ENCODE assay signal across 22 cellular contexts in genomic region chr1:2580691-2581090, GRCh38. TPM values are rescaled to one million over a fixed set of nuclear protein-coding genes. Genes with fewer than 3 reads are reported as not detected.
DNase-seq lines count a peak whose midpoint lies in the region; ATAC-seq and TF ChIP-seq lines count a peak whose summit lies in the region.
"Had no signal": no experiment of that assay in that cellular context is flagged by ENCODE, and none has a peak within 500 bp of the region (broad histone marks: within the 10 kb centered on the region; RNA-seq: fewer than 3 reads in every experiment).

No MANE protein-coding gene starts in this region.

- peaks cover 99% of the 10 kb centered on the region for H3K4me1 ChIP-seq in BLaER1
- peaks cover 40 to 44% of the 10 kb centered on the region in 2 donors for H3K4me1 ChIP-seq in mucosa of rectum (ENCODE audit: control insufficient read depth in 2 of 2, insufficient read depth in 2 of 2, low read length in 2 of 2)

- POLR2A ChIA-PET in HEK293T (lab: Yijun Ruan, JAX): no interaction called here

- H3K9ac ChIP-seq in BLaER1 (no peak overlapping the region), mucosa of rectum (ENCODE audit: low read depth in 1 of 2, low read length in 2 of 2) (no peak overlapping the region)
- H3K9ac ChIP-seq: parathyroid adenoma had no signal

- DNase-seq in activated CD4-positive, alpha-beta T cell treated with anti-CD3 and anti-CD28 coated beads, Interleukin-2, amount 10 ng/mL, durations not matched to agents 24 days and 14 days: no peak
- DNase-seq in activated CD4-positive, alpha-beta T cell treated with anti-CD3 and anti-CD28 coated beads for 4 hours: no peak
- no peak for DNase-seq in HEK293T (ENCODE audit: extremely low spot score)
- no peak for DNase-seq in NCI-H774 (lab: John Stamatoyannopoulos, UW)
- no peak for DNase-seq in GM10266 (ENCODE audit: extremely low spot score)
- DNase-seq: activated effector memory CD4-positive, alpha-beta T cell treated with anti-CD3 and anti-CD28 coated beads, Interleukin-2, amount 50 U/mL, for 16 hours; cerebellar nuclear complex; effector CD8-positive, alpha-beta T cell; NCI-H1436 treated with DMSO at 0.1 percent for 48 hours; OCI-M1; T-helper 2 cell; uterus had no signal

- peaks cover 74% of the 10 kb centered on the region for H3K4me1 Mint-ChIP-seq in activated CD4-positive, alpha-beta T cell treated with anti-CD3 and anti-CD28 coated beads, Interleukin-2, amount 10 ng/mL, durations not matched to agents 24 days and 14 days
- H3K4me1 Mint-ChIP-seq in activated T-helper 17 cell treated with anti-CD3 and anti-CD28 coated beads, Interleukin-2, amount 50 U/mL, for 72 hours: peaks cover 46% of the 10 kb centered on the region

- H3K27ac ChIP-seq in BLaER1 (no peak overlapping the region), mucosa of rectum (ENCODE audit: low read depth in 2 of 2, low read length in 2 of 2) (peak overlapping the region; percentile 16 to 27)
- H3K27ac ChIP-seq: parathyroid adenoma, uterus had no signal

- ATAC-seq in activated T-helper 17 cell treated with anti-CD3 and anti-CD28 coated beads, Interleukin-2, amount 50 U/mL, for 72 hours (replicated peaks): no peak
- ATAC-seq: HCT116, WTC11 had no signal

- H3K9me3 ChIP-seq in BLaER1 (no peaks in the 10 kb centered on the region), mucosa of rectum (ENCODE audit: control insufficient read depth in 2 of 2, low read length in 2 of 2) (no peaks in the 10 kb centered on the region)
- H3K9me3 ChIP-seq: uterus had no signal

- no peaks in the 10 kb centered on the region for H3K27me3 Mint-ChIP-seq in activated CD4-positive, alpha-beta T cell treated with anti-CD3 and anti-CD28 coated beads, Interleukin-2, amount 10 ng/mL, durations not matched to agents 24 days and 14 days
- H3K27me3 Mint-ChIP-seq in activated T-helper 17 cell treated with anti-CD3 and anti-CD28 coated beads, Interleukin-2, amount 50 U/mL, for 72 hours: no peaks in the 10 kb centered on the region

- CTCF ChIA-PET in HEK293T (lab: Yijun Ruan, JAX): no interaction called here

- H4K20me1 ChIP-seq in BLaER1: no peaks in the 10 kb centered on the region

- H3K4me2 ChIP-seq in BLaER1: peak overlapping the region; percentile 98

- no peak overlapping the region for H3K4me3 ChIP-seq in BLaER1
- no peak overlapping the region for H3K4me3 ChIP-seq in mucosa of rectum (ENCODE audit: low read length in 2 of 2)
- H3K4me3 ChIP-seq: uterus had no signal

- H3K27ac Mint-ChIP-seq in activated CD4-positive, alpha-beta T cell treated with anti-CD3 and anti-CD28 coated beads, Interleukin-2, amount 10 ng/mL, durations not matched to agents 24 days and 14 days: peak overlapping the region; percentile 80
- peak overlapping the region; percentile 84 for H3K27ac Mint-ChIP-seq in activated T-helper 17 cell treated with anti-CD3 and anti-CD28 coated beads, Interleukin-2, amount 50 U/mL, for 72 hours
- H3K27ac Mint-ChIP-seq: WTC11 had no signal

- H3K36me3 ChIP-seq in BLaER1 (no peaks in the 10 kb centered on the region), mucosa of rectum (ENCODE audit: control insufficient read depth in 2 of 2, insufficient read depth in 2 of 2, low read length in 2 of 2) (no peaks in the 10 kb centered on the region)
- H3K36me3 ChIP-seq: uterus had no signal

- no peaks in the 10 kb centered on the region for H3K27me3 ChIP-seq in BLaER1
- no peaks in the 10 kb centered on the region for H3K27me3 ChIP-seq in mucosa of rectum (ENCODE audit: control insufficient read depth in 2 of 2, insufficient read depth in 2 of 2, low read length in 2 of 2)
- H3K27me3 ChIP-seq: uterus had no signal

- peak overlapping the region; percentile 49 for H3K4me3 Mint-ChIP-seq in activated CD4-positive, alpha-beta T cell treated with anti-CD3 and anti-CD28 coated beads, Interleukin-2, amount 10 ng/mL, durations not matched to agents 24 days and 14 days
- H3K4me3 Mint-ChIP-seq in activated T-helper 17 cell treated with anti-CD3 and anti-CD28 coated beads, Interleukin-2, amount 50 U/mL, for 72 hours: peak overlapping the region; percentile 85
- H3K4me3 Mint-ChIP-seq: WTC11 had no signal

- intact Hi-C loops in activated CD4-positive, alpha-beta T cell treated with anti-CD3 and anti-CD28 coated beads, Interleukin-2, amount 10 ng/mL, durations not matched to agents 24 days and 14 days (cut with micrococcal nuclease): loop anchor here (10.0 kb wide), 1 partner anchor 286 kb away; no protein-coding TSS in a partner anchor

- TF ChIP-seq CTCF in GM10266 (IDR thresholded peaks at IDR 0.05; ENCODE audit: control insufficient read depth, insufficient read depth, low read depth, missing control alignments): no peak

- H3K36me3 Mint-ChIP-seq in activated CD4-positive, alpha-beta T cell treated with anti-CD3 and anti-CD28 coated beads, Interleukin-2, amount 10 ng/mL, durations not matched to agents 24 days and 14 days (ENCODE audit: low read depth): peaks cover 12% of the 10 kb centered on the region
- H3K36me3 Mint-ChIP-seq in activated T-helper 17 cell treated with anti-CD3 and anti-CD28 coated beads, Interleukin-2, amount 50 U/mL, for 72 hours (ENCODE audit: low read depth): peaks cover 22% of the 10 kb centered on the region
- H3K36me3 Mint-ChIP-seq: WTC11 had no signal

- peaks cover 8% of the 10 kb centered on the region for H3K9me3 Mint-ChIP-seq in activated CD4-positive, alpha-beta T cell treated with anti-CD3 and anti-CD28 coated beads, Interleukin-2, amount 10 ng/mL, durations not matched to agents 24 days and 14 days
- peaks cover 4% of the 10 kb centered on the region for H3K9me3 Mint-ChIP-seq in activated T-helper 17 cell treated with anti-CD3 and anti-CD28 coated beads, Interleukin-2, amount 50 U/mL, for 72 hours
- H3K9me3 Mint-ChIP-seq: WTC11 had no signal

TF ChIP-seq in HEK293T, 16 proteins besides CTCF, POLR2A, EP300 and RAD21:
- TF ChIP-seq FOXA1 (IDR thresholded peaks at IDR 0.05) (no peak), PKNOX1 (IDR thresholded peaks at IDR 0.05) (no peak), TARDBP (IDR thresholded peaks at IDR 0.05) (no peak), FOXM1 (IDR thresholded peaks at IDR 0.05; ENCODE audit: borderline replicate concordance) (no peak)

RNA-seq across cellular contexts. Expression of gene PRXL2B, which starts 5.9 kb away (rescaled TPM):
- 42.3 and 43.5 TPM in 2 replicates for total RNA-seq in activated CD4-positive, alpha-beta T cell treated with anti-CD3 and anti-CD28 coated beads, Interleukin-2, amount 10 ng/mL, durations not matched to agents 24 days and 14 days
- 10 to 100 TPM; 27.4 to 36.3 TPM for total RNA-seq in activated T-helper 17 cell treated with anti-CD3 and anti-CD28 coated beads, Interleukin-2, amount 50 U/mL, for 72 hours

RNA-seq across cellular contexts. Expression of gene TNFRSF14, which starts 24.5 kb away (rescaled TPM):
- 207 and 209 TPM in 2 replicates for total RNA-seq in activated CD4-positive, alpha-beta T cell treated with anti-CD3 and anti-CD28 coated beads, Interleukin-2, amount 10 ng/mL, durations not matched to agents 24 days and 14 days
- 100 to 1,000 TPM in 1 of 2 donors, 10 to 100 TPM in 1; 93.2 to 299 TPM for total RNA-seq in activated T-helper 17 cell treated with anti-CD3 and anti-CD28 coated beads, Interleukin-2, amount 50 U/mL, for 72 hours

RNA-seq across cellular contexts. Expression of gene HES5, which starts 50.6 kb away (rescaled TPM):
- total RNA-seq in activated CD4-positive, alpha-beta T cell treated with anti-CD3 and anti-CD28 coated beads, Interleukin-2, amount 10 ng/mL, durations not matched to agents 24 days and 14 days: not detected in 2 replicates
- total RNA-seq in activated T-helper 17 cell treated with anti-CD3 and anti-CD28 coated beads, Interleukin-2, amount 50 U/mL, for 72 hours: not detected
- total RNA-seq: A172, astrocyte, MCF 10A, myocyte, WTC11 had no signal

RNA-seq across cellular contexts. Expression of gene MMEL1, which starts 52.1 kb away (rescaled TPM):
- 0.54 and 0.83 TPM in 2 replicates for total RNA-seq in activated CD4-positive, alpha-beta T cell treated with anti-CD3 and anti-CD28 coated beads, Interleukin-2, amount 10 ng/mL, durations not matched to agents 24 days and 14 days
- under 1 TPM; 0.54 to 0.87 TPM for total RNA-seq in activated T-helper 17 cell treated with anti-CD3 and anti-CD28 coated beads, Interleukin-2, amount 50 U/mL, for 72 hours
- total RNA-seq: A172, astrocyte, MCF 10A, WTC11 had no signal

RNA-seq across cellular contexts. Expression of gene PANK4, which starts 54.3 kb away (rescaled TPM):
- 55.2 and 56.7 TPM in 2 replicates for total RNA-seq in activated CD4-positive, alpha-beta T cell treated with anti-CD3 and anti-CD28 coated beads, Interleukin-2, amount 10 ng/mL, durations not matched to agents 24 days and 14 days
- total RNA-seq in activated T-helper 17 cell treated with anti-CD3 and anti-CD28 coated beads, Interleukin-2, amount 50 U/mL, for 72 hours: 10 to 100 TPM; 41.7 to 54.9 TPM
